Comparison of ENCODE assay signal across 8 cellular contexts in the genomic region with DNA sequence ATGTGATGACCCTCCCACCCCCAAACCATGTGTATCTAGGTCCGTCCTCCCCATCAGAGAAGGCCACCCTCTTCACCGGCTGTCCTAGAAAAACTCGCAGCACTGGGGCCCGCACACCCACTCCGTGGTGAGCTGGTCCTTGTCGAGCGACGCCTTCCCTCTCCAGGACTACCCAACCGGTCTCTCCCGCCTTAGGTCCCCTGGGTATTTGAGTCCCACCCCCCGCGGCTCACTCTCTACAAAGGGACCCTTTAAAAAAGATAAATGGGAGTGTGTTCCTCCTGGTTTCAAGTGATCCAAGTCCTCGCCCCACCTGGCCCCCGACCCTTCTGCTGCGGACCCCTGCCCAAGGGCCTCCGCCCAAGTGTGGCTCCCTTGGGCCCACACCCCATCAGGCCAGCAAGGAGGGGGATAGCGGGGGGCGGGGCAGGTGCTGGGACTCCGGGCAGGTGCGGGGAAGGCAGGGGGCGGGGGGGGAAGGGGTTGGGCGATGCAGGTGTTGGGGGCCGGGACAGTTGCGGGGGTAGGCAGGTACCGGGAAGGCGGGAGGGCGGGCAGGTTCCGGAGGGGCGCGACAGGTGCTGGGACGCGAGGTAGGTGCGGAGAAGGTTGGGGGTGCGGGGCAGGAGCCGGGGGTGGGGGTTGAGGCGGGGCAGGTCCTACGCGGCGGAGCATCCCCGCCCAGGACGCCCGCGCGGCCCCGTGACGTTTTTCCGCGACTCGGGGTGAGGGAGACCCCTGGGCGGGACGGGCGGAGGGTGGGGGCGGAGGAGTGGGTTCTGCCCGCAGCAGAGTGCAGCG. TPM values are rescaled to one million over a fixed set of nuclear protein-coding genes. Genes with fewer than 3 reads are reported as not detected.
A peak's percentile ranks its signal among the peaks of the same experiment; 100 is the strongest.
DNase-seq lines count a peak whose midpoint lies in the region; ATAC-seq and TF ChIP-seq lines count a peak whose summit lies in the region.

No MANE protein-coding gene starts in this region.

- ATAC-seq in Right ventricle myocardium inferior (peak; percentile 9), body of pancreas (no peak), GM21529 (IDR thresholded peaks at IDR 0.05; ENCODE audit: unreplicated experiment) (no peak)

- no peaks in the 10 kb centered on the region for H3K27me3 ChIP-seq in body of pancreas
- H3K27me3 ChIP-seq in vagina: no peaks in the 10 kb centered on the region

- peak overlapping the region; percentile 12 to 25 for H3K4me3 ChIP-seq in body of pancreas
- H3K4me3 ChIP-seq in mesodermal cell (ENCODE audit: extremely low read depth, insufficient read depth, low read length, poor library complexity, severe bottlenecking): peak overlapping the region; percentile 25
- H3K4me3 ChIP-seq in vagina: peak overlapping the region; percentile 63 to 72

- H3K9me3 ChIP-seq in body of pancreas (no peaks in the 10 kb centered on the region), mesodermal cell (ENCODE audit: control insufficient read depth, low read length) (no peaks in the 10 kb centered on the region), vagina (no peaks in the 10 kb centered on the region)

- TF ChIP-seq CTCF in body of pancreas (IDR thresholded peaks at IDR 0.05) (no peak), vagina (IDR thresholded peaks at IDR 0.05) (no peak)

- H3K27ac ChIP-seq in body of pancreas: peak overlapping the region in 3 of 4 donors; percentile 51 to 76 (median 72)
- H3K27ac ChIP-seq in mesodermal cell (ENCODE audit: low read depth, low read length, severe bottlenecking): no peak overlapping the region
- H3K27ac ChIP-seq in vagina: no peak overlapping the region

- WGBS in body of pancreas, 2 donors: 25 to 28% methylated on average over 19 to 24 of the region's 55 CpGs
- 56 to 69% methylated on average over 12 to 13 of the region's 55 CpGs for WGBS in mesodermal cell (ENCODE audit: insufficient coverage in 2 of 2), 2 experiments

- TF ChIP-seq POLR2A in body of pancreas (IDR thresholded peaks at IDR 0.05): no peak
- no peak for TF ChIP-seq POLR2A in vagina (IDR thresholded peaks at IDR 0.05)

- intact Hi-C loops in Right ventricle myocardium inferior (cut with DNase I): loop anchor here (1.0 to 2.0 kb wide), 2 partner anchors 14 to 26 kb away; a partner anchor contains a TSS
- intact Hi-C loops in cardiac septum (cut with DNase I): no loop called here
- intact Hi-C loops in body of pancreas (cut with DNase I): no loop called here
- intact Hi-C loops in vagina (cut with DNase I): no loop called here

- no peaks in the 10 kb centered on the region for H3K36me3 ChIP-seq in body of pancreas (replicated peaks in 1 of 2; ENCODE audit: insufficient read depth in 1 of 2, low read depth in 2 of 2)
- no peaks in the 10 kb centered on the region for H3K36me3 ChIP-seq in mesodermal cell (ENCODE audit: control insufficient read depth, insufficient read depth, low read length)
- H3K36me3 ChIP-seq in vagina: no peaks in the 10 kb centered on the region

- H3K4me1 ChIP-seq in body of pancreas (peaks cover 28% of the 10 kb centered on the region), mesodermal cell (ENCODE audit: control insufficient read depth, insufficient read depth, low read length, poor library complexity, severe bottlenecking) (no peaks in the 10 kb centered on the region), vagina (peaks cover 33% of the 10 kb centered on the region)

- DNase-seq in Right ventricle myocardium inferior (ENCODE audit: missing footprints) (peak; percentile 64), cardiac septum (ENCODE audit: low spot score) (no peak), body of pancreas (peak in 2 of 4 donors; percentile 21 to 31), vagina (ENCODE audit: extremely low spot score in 2 of 2) (peak in 1 of 2 donors; percentile 88), middle frontal gyrus (ENCODE audit: extremely low spot score, low spot score) (no peak), SW 1271 (lab: John Stamatoyannopoulos, UW) (no peak)

RNA-seq across cellular contexts. Expression of a gene that starts 0.9 kb away (rescaled TPM):
- total RNA-seq in Right ventricle myocardium inferior (17.5 TPM), cardiac septum (21.1 TPM), body of pancreas (10 to 100 TPM; 78.1 to 93.6 TPM), vagina (114 TPM)
- polyA plus RNA-seq in mesodermal cell (2013, experiment 1 of 2): 17.5 TPM
- polyA plus RNA-seq in mesodermal cell (2013, experiment 2 of 2): 12.5 TPM

RNA-seq across cellular contexts. Expression of a gene that starts 14.2 kb away (rescaled TPM):
- 10.8 TPM for total RNA-seq in Right ventricle myocardium inferior
- 11.2 TPM for total RNA-seq in cardiac septum
- 1 to 10 TPM; 6.6 to 8.8 TPM for total RNA-seq in body of pancreas
- 34.4 TPM for polyA plus RNA-seq in mesodermal cell (2013, experiment 1 of 2)
- 25.8 TPM for polyA plus RNA-seq in mesodermal cell (2013, experiment 2 of 2)
- 10.3 TPM for total RNA-seq in vagina

RNA-seq across cellular contexts. Expression of a gene that starts 14.3 kb away (rescaled TPM):
- total RNA-seq in Right ventricle myocardium inferior: 30.5 TPM
- total RNA-seq in cardiac septum: 39.8 TPM
- 10 to 100 TPM; 41.0 to 65.9 TPM for total RNA-seq in body of pancreas
- polyA plus RNA-seq in mesodermal cell (2013, experiment 1 of 2): 49.5 TPM
- polyA plus RNA-seq in mesodermal cell (2013, experiment 2 of 2): 46.4 TPM
- total RNA-seq in vagina: 65.8 TPM

RNA-seq across cellular contexts. Expression of a gene that starts 25.8 kb away (rescaled TPM):
- 17.2 TPM for total RNA-seq in Right ventricle myocardium inferior
- total RNA-seq in cardiac septum: 21.2 TPM
- total RNA-seq in body of pancreas: 10 to 100 TPM; 44.4 to 46.5 TPM
- 27.3 TPM for polyA plus RNA-seq in mesodermal cell (2013, experiment 1 of 2)
- 25.0 TPM for polyA plus RNA-seq in mesodermal cell (2013, experiment 2 of 2)
- total RNA-seq in vagina: 32.9 TPM

RNA-seq across cellular contexts. Expression of a gene that starts 52.9 kb away (rescaled TPM):
- total RNA-seq in Right ventricle myocardium inferior (244 TPM), cardiac septum (184 TPM), body of pancreas (10 to 100 TPM; 32.9 to 37.2 TPM), vagina (83.7 TPM)
- 35.6 TPM for polyA plus RNA-seq in mesodermal cell (2013, experiment 1 of 2)
- polyA plus RNA-seq in mesodermal cell (2013, experiment 2 of 2): 28.7 TPM

Comparison
In these comparisons a context has a peak if more than half of its experiments do, and no peak if none do; other contexts are left out.
1. H3K27ac ChIP-seq: peak in body of pancreas (3 of 4); none in mesodermal cell (single experiment) and vagina (single experiment).
2. Peak in every context shown above with its lines, with median percentiles within 50 percentile points of each other: H3K4me3 ChIP-seq.